Comparison of ENCODE assay signal across 8 cellular contexts in the genomic region with DNA sequence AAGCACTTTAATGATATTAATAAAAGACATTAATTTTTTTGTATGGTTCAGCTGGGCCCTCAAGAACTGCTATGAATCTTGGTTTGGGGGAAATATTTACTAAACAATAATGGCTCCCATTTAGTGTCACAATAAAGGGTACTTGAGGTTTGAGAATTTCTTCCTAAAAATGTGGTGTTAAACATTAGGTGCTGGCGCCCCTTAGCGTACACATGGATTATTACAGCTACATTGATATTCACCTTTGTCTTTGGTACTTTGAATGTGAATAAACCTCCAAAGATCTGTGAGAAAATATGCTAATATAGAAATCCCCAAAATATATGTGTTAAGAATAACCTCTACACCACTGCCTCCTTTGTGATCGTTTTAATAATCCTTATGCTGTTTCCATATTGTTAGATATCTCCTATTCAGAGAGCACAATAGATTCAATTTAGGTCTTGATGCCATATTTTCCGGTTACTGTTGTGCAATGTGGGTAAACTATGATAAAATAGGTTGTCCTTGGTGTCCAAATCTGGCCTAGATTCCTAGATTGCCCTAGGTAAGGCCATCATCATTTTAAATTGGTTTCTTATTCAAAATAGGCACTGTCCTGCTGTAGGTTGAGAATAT.
DNase-seq lines count a peak whose midpoint lies in the region; ATAC-seq, FAIRE-seq and TF ChIP-seq lines count a peak whose summit lies in the region.

No MANE protein-coding gene starts in this region.

- no peak for TF ChIP-seq POLR2A in endothelial cell of umbilical vein (IDR thresholded peaks at IDR 0.05; ENCODE audit: low read depth, low read length)

- no peaks in the 10 kb centered on the region for H3K27me3 Mint-ChIP-seq in osteocyte (ENCODE audit: unreplicated experiment)

- no peaks in the 10 kb centered on the region for H3F3A ChIP-seq in PC-9 (ENCODE audit: insufficient read depth, low read depth)

- H3K4me1 ChIP-seq in PC-9 (replicated peaks; ENCODE audit: insufficient read depth) (no peaks in the 10 kb centered on the region), endothelial cell of umbilical vein (ENCODE audit: control insufficient read depth, extremely low read depth, insufficient read depth, low read length) (no peaks in the 10 kb centered on the region)

- H4K20me1 ChIP-seq in PC-9 (ENCODE audit: insufficient read depth), result no peaks in the 10 kb centered on the region
- no peaks in the 10 kb centered on the region for H4K20me1 ChIP-seq in endothelial cell of umbilical vein (replicated peaks; ENCODE audit: control insufficient read depth, extremely low read depth, insufficient read depth, low read length)

- CTCF ChIA-PET in PC-9 (lab: Charles Lee), result interaction anchor here (0.6 to 0.8 kb wide), 3 partner anchors 371 to 1107 kb away, joined by 3 to 4 read pairs (median 3); no protein-coding TSS in a partner anchor
- CTCF ChIA-PET in endothelial cell of umbilical vein (lab: Charles Lee), result interaction anchor here (0.6 to 3.8 kb wide), 36 partner anchors 9 to 1687 kb away, joined by 3 to 81 read pairs (median 5); a partner anchor contains a TSS

- TF ChIP-seq CTCF in LNCAP (IDR thresholded peaks at IDR 0.05), result peak; percentile 88
- TF ChIP-seq CTCF in PC-9 (conservative IDR thresholded peaks at IDR 0.05), result peak; percentile 87
- peak; percentile 44 to 57 for TF ChIP-seq CTCF in endothelial cell of umbilical vein (IDR thresholded peaks at IDR 0.05; ENCODE audit: extremely low read depth in 1 of 2, insufficient read depth in 1 of 2, low read depth in 1 of 2, low read length in 2 of 2)
- TF ChIP-seq CTCF in osteocyte (IDR thresholded peaks at IDR 0.05), result peak; percentile 85

- no peaks in the 10 kb centered on the region for H3K9me1 ChIP-seq in endothelial cell of umbilical vein (replicated peaks; ENCODE audit: control insufficient read depth, extremely low read depth, insufficient read depth, low read length)

- peak; percentile 68 for FAIRE-seq in endothelial cell of umbilical vein (lab: Jason Lieb, UNC)

- peak; percentile 76 for ATAC-seq in GM18502 (IDR thresholded peaks at IDR 0.05; ENCODE audit: poor library complexity, unreplicated experiment)
- ATAC-seq in left colon, result no peak

- POLR2A ChIA-PET in PC-9 (lab: Charles Lee; ENCODE audit: unreplicated experiment), result interaction anchor here (0.7 kb wide), 1 partner anchor 94 kb away, joined by 9 read pairs; no protein-coding TSS in a partner anchor
- POLR2A ChIA-PET in endothelial cell of umbilical vein (lab: Charles Lee), result no interaction called here

- peak; percentile 69 for DNase-seq in Ammon's horn (ENCODE audit: low spot score)
- DNase-seq in PC-9, result peak in 1 of 2 experiments; percentile 15
- DNase-seq in endothelial cell of umbilical vein (ENCODE audit: low read depth, low spot score), result peak; percentile 62
- no peak for DNase-seq in osteocyte (ENCODE audit: extremely low spot score, unreplicated experiment)
- no peak for DNase-seq in left colon
- no peak for DNase-seq in activated CD8-positive, alpha-beta memory T cell treated with anti-CD3 and anti-CD28 coated beads for 24 hours

- dilution Hi-C loops in endothelial cell of umbilical vein (cut with MboI; ENCODE audit: extremely low pct_ligation_motif_present, low sequenced_read_pairs), result no loop called here

- no peaks in the 10 kb centered on the region for H3K9me3 ChIP-seq in PC-9 (ENCODE audit: insufficient read depth, low read depth)
- H3K9me3 ChIP-seq in endothelial cell of umbilical vein (replicated peaks; ENCODE audit: control insufficient read depth, insufficient read depth, low read length), result no peaks in the 10 kb centered on the region

- H3K9ac ChIP-seq in endothelial cell of umbilical vein (replicated peaks; ENCODE audit: extremely low read depth, insufficient read depth, low read length), result no peak overlapping the region

- intact Hi-C loops in PC-9 (cut with micrococcal nuclease; ENCODE audit: unreplicated experiment), result loop anchor here (1.0 to 2.0 kb wide), 5 partner anchors 33 to 1107 kb away; no protein-coding TSS in a partner anchor
- intact Hi-C loops in endothelial cell of umbilical vein (cut with micrococcal nuclease), result loop anchor here (1.0 to 2.0 kb wide), 8 partner anchors 33 to 1123 kb away; no protein-coding TSS in a partner anchor
- intact Hi-C loops in left colon (cut with DNase I, micrococcal nuclease), result loop anchor here in 1 of 2 donors (10.0 kb wide), 1 partner anchor 119 kb away; no protein-coding TSS in a partner anchor

- H2AFZ ChIP-seq in PC-9 (no peak overlapping the region), endothelial cell of umbilical vein (ENCODE audit: low read depth, low read length) (no peak overlapping the region)

- H3K4me2 ChIP-seq in PC-9 (no peak overlapping the region), endothelial cell of umbilical vein (ENCODE audit: insufficient read depth, low read length) (no peak overlapping the region)

- BruUV-seq in PC-9 (replicated peaks; lab: Mats Ljungman, UMichigan) (no TSS peak), endothelial cell of umbilical vein (replicated peaks; lab: Mats Ljungman, UMichigan) (no TSS peak)

- H3K27ac ChIP-seq in PC-9 (no peak overlapping the region), endothelial cell of umbilical vein (ENCODE audit: insufficient read depth, low read depth, low read length) (no peak overlapping the region)

- H3K4me1 Mint-ChIP-seq in osteocyte (ENCODE audit: unreplicated experiment), result peaks cover 2% of the 10 kb centered on the region

- no peaks in the 10 kb centered on the region for H3K79me2 ChIP-seq in PC-9 (ENCODE audit: low read depth)
- H3K79me2 ChIP-seq in endothelial cell of umbilical vein (ENCODE audit: control insufficient read depth, insufficient read depth, low read length), result no peaks in the 10 kb centered on the region

- H3K9me3 Mint-ChIP-seq in osteocyte (ENCODE audit: unreplicated experiment), result no peaks in the 10 kb centered on the region

- H3K36me3 ChIP-seq in PC-9 (ENCODE audit: low read depth) (no peaks in the 10 kb centered on the region), endothelial cell of umbilical vein (ENCODE audit: control insufficient read depth in 2 of 2, extremely low read depth in 1 of 2, insufficient read depth in 2 of 2, low read length in 2 of 2) (no peaks in the 10 kb centered on the region)

- no peak overlapping the region for H3K4me3 ChIP-seq in PC-9
- no peak overlapping the region for H3K4me3 ChIP-seq in endothelial cell of umbilical vein (replicated peaks in 1 of 3; ENCODE audit: insufficient read depth in 1 of 3, low read depth in 1 of 3, low read length in 3 of 3)

- no peaks in the 10 kb centered on the region for H3K27me3 ChIP-seq in PC-9 (ENCODE audit: insufficient read depth, low read depth)
- no peaks in the 10 kb centered on the region for H3K27me3 ChIP-seq in endothelial cell of umbilical vein (ENCODE audit: control insufficient read depth in 2 of 2, insufficient read depth in 2 of 2, low read length in 2 of 2)

- H3K27ac Mint-ChIP-seq in osteocyte (ENCODE audit: unreplicated experiment), result no peak overlapping the region

- H3K36me3 Mint-ChIP-seq in osteocyte (ENCODE audit: unreplicated experiment), result no peaks in the 10 kb centered on the region

- no peaks in the 10 kb centered on the region for H3K9me2 ChIP-seq in PC-9 (ENCODE audit: insufficient read depth)

- no peak overlapping the region for H3K4me3 Mint-ChIP-seq in osteocyte (ENCODE audit: unreplicated experiment)

TF ChIP-seq in endothelial cell of umbilical vein, 7 proteins besides CTCF, POLR2A, EP300 and RAD21:
- TF ChIP-seq JUN (IDR thresholded peaks at IDR 0.05; ENCODE audit: borderline replicate concordance, insufficient read depth, insufficient read length, low read depth) (no peak), POLR2AphosphoS5 (IDR thresholded peaks at IDR 0.05; ENCODE audit: insufficient read depth, low read depth, low read length) (no peak), EZH2 (IDR thresholded peaks at IDR 0.05; ENCODE audit: borderline replicate concordance, low read depth, low read length, severe bottlenecking) (no peak), FOS (IDR thresholded peaks at IDR 0.05; ENCODE audit: borderline replicate concordance, insufficient read depth, low read length) (no peak), MYC (IDR thresholded peaks at IDR 0.05; ENCODE audit: low read depth, low read length) (no peak)
- TF ChIP-seq, protein P1, sequence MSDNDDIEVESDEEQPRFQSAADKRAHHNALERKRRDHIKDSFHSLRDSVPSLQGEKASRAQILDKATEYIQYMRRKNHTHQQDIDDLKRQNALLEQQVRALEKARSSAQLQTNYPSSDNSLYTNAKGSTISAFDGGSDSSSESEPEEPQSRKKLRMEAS (IDR thresholded peaks at IDR 0.05; ENCODE audit: insufficient read depth, insufficient read length), result no peak

Comparison
In these comparisons a context has a peak if more than half of its experiments do, and no peak if none do; other contexts are left out.
1. DNase-seq: peak in Ammon's horn (single experiment) and endothelial cell of umbilical vein (single experiment); none in osteocyte (single experiment), left colon (0 of 2) and activated CD8-positive, alpha-beta memory T cell treated with anti-CD3 and anti-CD28 coated beads for 24 hours (single experiment).
2. Peak in every context shown above with its lines, with median percentiles within 50 percentile points of each other: CTCF ChIP-seq.